Comparison of ENCODE assay signal across 8 cellular contexts in genomic region chr3:126475411-126476114, GRCh38. TPM values are rescaled to one million over a fixed set of nuclear protein-coding genes. Genes with fewer than 3 reads are reported as not detected.
DNase-seq lines count a peak whose midpoint lies in the region; ATAC-seq and TF ChIP-seq lines count a peak whose summit lies in the region.

ZXDC (minus strand) TSS chr3:126475891; CDS start chr3:126475865, 26 bp downstream.

- peaks cover 15% of the 10 kb centered on the region for H3K4me1 ChIP-seq in prostate gland (replicated peaks)

- TF ChIP-seq CTCF in GM13977 (IDR thresholded peaks at IDR 0.05; ENCODE audit: extremely low read depth, insufficient read depth, missing control alignments) (peak; percentile 78), prostate gland (IDR thresholded peaks at IDR 0.05) (peak; percentile 18 to 64 (median 38))

- H3K27me3 ChIP-seq in prostate gland (replicated peaks; ENCODE audit: insufficient read depth), result no peaks in the 10 kb centered on the region

- peak within 1 kb of the TSS; percentile 94 for H3K4me3 Mint-ChIP-seq in T-helper 1 cell treated with Interleukin-12 subunit alpha and Interleukin-12 subunit beta and Interleukin-4 antibody, amounts not matched to agents 30 μg/mL and 1 μg/mL, for 36 hours

- no peaks in the 10 kb centered on the region for H3K9me3 ChIP-seq in prostate gland

- 0% methylated on average over 28 of the region's 113 CpGs for WGBS in prostate gland

- DNase-seq in GM13977 (ENCODE audit: low spot score) (peak; percentile 100), NCI-H146 (lab: John Stamatoyannopoulos, UW) (peak; percentile 98), amniotic stem cell (lab: John Stamatoyannopoulos, UW) (peak; percentile 84), left cardiac atrium (peak; percentile 96), prostate gland (ENCODE audit: low spot score) (peak; percentile 92), ureter (ENCODE audit: low spot score) (peak; percentile 94)

- peak within 1 kb of the TSS; percentile 69 to 71 for H3K4me3 ChIP-seq in prostate gland

- in situ Hi-C loops in GM13977 (cut with MboI; ENCODE audit: low pct_unique_long_range_greater_than_20kb, low sequenced_read_pairs, unreplicated experiment), result no loop called here

- peak; percentile 86 for TF ChIP-seq POLR2A in prostate gland (IDR thresholded peaks at IDR 0.05)

- intact Hi-C loops in left cardiac atrium (cut with DNase I), result no loop called here
- intact Hi-C loops in prostate gland (cut with DNase I), result no loop called here

- H3K27ac Mint-ChIP-seq in T-helper 1 cell treated with Interleukin-12 subunit alpha and Interleukin-12 subunit beta and Interleukin-4 antibody, amounts not matched to agents 30 μg/mL and 1 μg/mL, for 36 hours, result peak within 1 kb of the TSS; percentile 85

- peak; percentile 71 for ATAC-seq in HG02870 (IDR thresholded peaks at IDR 0.05; ENCODE audit: unreplicated experiment)
- ATAC-seq in left cardiac atrium, result peak; percentile 87 to 95

- peaks cover 18% of the 10 kb centered on the region for H3K36me3 Mint-ChIP-seq in T-helper 1 cell treated with Interleukin-12 subunit alpha and Interleukin-12 subunit beta and Interleukin-4 antibody, amounts not matched to agents 30 μg/mL and 1 μg/mL, for 36 hours (ENCODE audit: low read depth)

- H3K9me3 Mint-ChIP-seq in T-helper 1 cell treated with Interleukin-12 subunit alpha and Interleukin-12 subunit beta and Interleukin-4 antibody, amounts not matched to agents 30 μg/mL and 1 μg/mL, for 36 hours, result no peaks in the 10 kb centered on the region

- peaks cover 31% of the 10 kb centered on the region for H3K4me1 Mint-ChIP-seq in T-helper 1 cell treated with Interleukin-12 subunit alpha and Interleukin-12 subunit beta and Interleukin-4 antibody, amounts not matched to agents 30 μg/mL and 1 μg/mL, for 36 hours (ENCODE audit: low read depth)

- no peaks in the 10 kb centered on the region for H3K36me3 ChIP-seq in prostate gland

- H3K27me3 Mint-ChIP-seq in T-helper 1 cell treated with Interleukin-12 subunit alpha and Interleukin-12 subunit beta and Interleukin-4 antibody, amounts not matched to agents 30 μg/mL and 1 μg/mL, for 36 hours (ENCODE audit: low read depth), result no peaks in the 10 kb centered on the region

- peak within 1 kb of the TSS; percentile 91 to 92 for H3K27ac ChIP-seq in prostate gland

RNA-seq across cellular contexts. Expression of gene ZXDC, which starts in this region (rescaled TPM):
- 10 to 100 TPM; 15.7 to 20.7 TPM for total RNA-seq in left cardiac atrium
- 10 to 100 TPM; 47.7 to 87.0 TPM for total RNA-seq in prostate gland
- 56.5 TPM for total RNA-seq in ureter

Comparison
In these comparisons a context has a peak if more than half of its experiments do, and no peak if none do; other contexts are left out.
1. Peak in every context shown above with its lines: DNase-seq, ATAC-seq, H3K4me3 ChIP-seq and H3K27ac ChIP-seq.